Comparison of ENCODE assay signal across 1 cellular context in the genomic region with DNA sequence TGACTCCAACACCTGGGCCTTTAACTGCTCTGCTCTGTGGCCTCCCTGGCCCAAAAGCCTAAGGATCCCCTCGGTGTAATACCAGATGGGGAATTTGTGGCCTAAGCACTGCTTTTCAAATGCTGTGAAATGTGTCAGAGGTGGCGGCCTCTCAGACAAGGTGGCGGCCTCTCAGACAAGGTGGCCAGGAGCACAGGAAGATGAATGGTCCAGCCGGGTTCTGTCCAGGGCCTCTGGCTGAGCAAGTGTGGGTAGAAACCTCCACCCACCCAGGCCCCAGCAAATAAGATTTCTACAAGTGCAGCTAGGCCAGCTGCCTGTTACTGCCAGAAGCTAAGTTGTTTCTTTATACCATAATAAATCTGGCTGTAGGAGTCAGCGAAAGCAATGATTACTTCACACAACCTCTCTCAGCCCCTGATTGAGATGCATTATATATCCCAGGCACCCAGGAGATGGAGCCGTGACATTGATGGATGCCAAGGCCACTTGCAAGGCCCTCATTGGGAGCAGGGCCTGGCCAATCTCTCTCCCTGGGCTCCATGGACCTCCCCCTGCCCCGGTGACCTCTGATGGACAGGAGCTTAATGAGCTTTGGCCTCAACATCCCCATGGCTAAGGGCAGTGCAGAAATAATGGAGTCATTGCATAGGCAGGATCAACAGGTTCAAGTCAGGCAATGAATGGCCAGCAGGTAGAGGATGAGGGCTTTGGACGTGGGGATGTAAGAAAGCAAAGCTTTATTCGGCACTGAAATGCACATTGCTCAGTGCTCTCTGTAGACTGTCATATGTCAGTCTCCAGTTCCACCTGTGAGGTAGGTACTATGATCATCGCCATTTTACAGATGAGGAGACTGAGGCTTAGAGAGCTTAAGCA.
TF ChIP-seq lines count a peak whose summit lies in the region.

No MANE protein-coding gene starts in this region.

TF ChIP-seq in HepG2, 621 proteins besides CTCF, POLR2A, EP300 and RAD21 (continued from another document):
- TF ChIP-seq MTERF4 (CRISPR knock-in tag; IDR thresholded peaks at IDR 0.05): no peak
- no peak for TF ChIP-seq ZNF570 (CRISPR knock-in tag; IDR thresholded peaks at IDR 0.05; ENCODE audit: borderline replicate concordance)
- TF ChIP-seq, protein P1, sequence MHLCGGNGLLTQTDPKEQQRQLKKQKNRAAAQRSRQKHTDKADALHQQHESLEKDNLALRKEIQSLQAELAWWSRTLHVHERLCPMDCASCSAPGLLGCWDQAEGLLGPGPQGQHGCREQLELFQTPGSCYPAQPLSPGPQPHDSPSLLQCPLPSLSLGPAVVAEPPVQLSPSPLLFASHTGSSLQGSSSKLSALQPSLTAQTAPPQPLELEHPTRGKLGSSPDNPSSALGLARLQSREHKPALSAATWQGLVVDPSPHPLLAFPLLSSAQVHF (CRISPR knock-in tag; IDR thresholded peaks at IDR 0.05): no peak
